Comparison of ENCODE assay signal across 15 cellular contexts in the genomic region with DNA sequence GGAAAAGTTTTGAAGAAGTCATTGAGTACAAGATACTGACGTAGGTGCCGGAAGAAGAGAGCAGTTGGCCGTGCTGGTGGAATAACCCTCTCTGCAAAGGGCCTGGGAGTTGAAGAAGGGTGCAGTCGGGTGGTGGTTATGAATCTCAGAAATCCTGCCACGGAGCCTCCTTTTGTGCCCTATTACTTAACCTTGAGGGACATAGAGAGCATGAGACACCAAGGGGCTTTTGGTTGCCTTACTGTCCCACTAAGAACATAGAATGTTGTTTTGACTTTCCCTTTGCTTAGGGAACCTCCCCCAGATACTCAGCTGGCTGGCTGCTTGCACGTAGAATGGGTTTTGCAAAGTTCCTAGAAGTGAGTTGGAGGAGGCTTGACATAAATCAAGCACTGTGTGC. TPM values are rescaled to one million over a fixed set of nuclear protein-coding genes. Genes with fewer than 3 reads are reported as not detected.
DNase-seq lines count a peak whose midpoint lies in the region; ATAC-seq and TF ChIP-seq lines count a peak whose summit lies in the region.
"Had no signal": no experiment of that assay in that cellular context is flagged by ENCODE, and none has a peak within 500 bp of the region (broad histone marks: within the 10 kb centered on the region; RNA-seq: fewer than 3 reads in every experiment).

No MANE protein-coding gene starts in this region.

- no peaks in the 10 kb centered on the region for H4K20me1 ChIP-seq in smooth muscle cell (ENCODE audit: low read depth)

- H3K36me3 Mint-ChIP-seq in CD4-positive, CD25-positive, alpha-beta regulatory T cell, result peaks cover 26% of the 10 kb centered on the region
- H3K36me3 Mint-ChIP-seq: stimulated activated memory B cell treated with anti-CD40 and anti-IgM and Interleukin-4, amounts not matched to agents 10 μg/mL and 1 μg/mL and 100 μg/mL, for 72 hours had no signal

- no peak overlapping the region for H3K4me2 ChIP-seq in smooth muscle cell

- H3K4me3 Mint-ChIP-seq in CD4-positive, CD25-positive, alpha-beta regulatory T cell, result peak overlapping the region; percentile 66 to 99 (median 96)
- H3K4me3 Mint-ChIP-seq: stimulated activated memory B cell treated with anti-CD40 and anti-IgM and Interleukin-4, amounts not matched to agents 10 μg/mL and 1 μg/mL and 100 μg/mL, for 72 hours had no signal

- in situ Hi-C loops in HAP-1 (cut with MboI; ENCODE audit: low sequenced_read_pairs), result no loop called here

- H3K79me2 ChIP-seq in smooth muscle cell (ENCODE audit: low read depth), result no peaks in the 10 kb centered on the region

- H3K9me3 ChIP-seq in CD4-positive, CD25-positive, alpha-beta regulatory T cell (ENCODE audit: control insufficient read depth in 2 of 2, low read length in 2 of 2), result no peaks in the 10 kb centered on the region
- H3K9me3 ChIP-seq in Peyer's patch, result no peaks in the 10 kb centered on the region
- H3K9me3 ChIP-seq in mucosa of descending colon, result no peaks in the 10 kb centered on the region
- H3K9me3 ChIP-seq in smooth muscle cell (replicated peaks; ENCODE audit: low read depth), result peaks cover 3% of the 10 kb centered on the region
- H3K9me3 ChIP-seq in HAP-1, result no peaks in the 10 kb centered on the region

- H3K9me3 Mint-ChIP-seq in CD4-positive, CD25-positive, alpha-beta regulatory T cell, result peaks cover 0 to 10% (median 0%) of the 10 kb centered on the region in 7 donors

- H3F3A ChIP-seq in smooth muscle cell (ENCODE audit: low read depth), result no peaks in the 10 kb centered on the region

- H3K36me3 ChIP-seq in CD4-positive, CD25-positive, alpha-beta regulatory T cell (ENCODE audit: control insufficient read depth, insufficient read depth, low read length), result peaks cover 5% of the 10 kb centered on the region
- H3K36me3 ChIP-seq in Peyer's patch (no peaks in the 10 kb centered on the region), mucosa of descending colon (ENCODE audit: low read depth) (no peaks in the 10 kb centered on the region), smooth muscle cell (ENCODE audit: low read depth) (no peaks in the 10 kb centered on the region), HAP-1 (replicated peaks) (no peaks in the 10 kb centered on the region)
- H3K36me3 ChIP-seq: left ventricle myocardium inferior had no signal

- 88% methylated on average over 6 of the region's 6 CpGs for WGBS in smooth muscle cell (ENCODE audit: low lambda C conversion rate)

- TF ChIP-seq CTCF in Peyer's patch (IDR thresholded peaks at IDR 0.05) (no peak), mucosa of descending colon (IDR thresholded peaks at IDR 0.05) (no peak), smooth muscle cell (IDR thresholded peaks at IDR 0.05; ENCODE audit: borderline replicate concordance, insufficient read depth, poor library complexity, severe bottlenecking) (no peak)

- H3K27ac Mint-ChIP-seq in CD4-positive, CD25-positive, alpha-beta regulatory T cell, result peak overlapping the region; percentile 97 to 100 (median 98)

- intact Hi-C loops in mucosa of descending colon (cut with DNase I, micrococcal nuclease), result no loop called here

- peak overlapping the region; percentile 93 for H3K27ac ChIP-seq in CD4-positive, CD25-positive, alpha-beta regulatory T cell (ENCODE audit: insufficient read depth, low read length, poor library complexity, severe bottlenecking)
- peak overlapping the region; percentile 20 to 60 (median 30) for H3K27ac ChIP-seq in Peyer's patch
- no peak overlapping the region for H3K27ac ChIP-seq in smooth muscle cell (ENCODE audit: low read depth)
- H3K27ac ChIP-seq: left ventricle myocardium inferior had no signal

- H3K9ac ChIP-seq in smooth muscle cell (ENCODE audit: low read depth), result no peak overlapping the region

- peak overlapping the region; percentile 98 for H3K4me3 ChIP-seq in CD4-positive, CD25-positive, alpha-beta regulatory T cell (ENCODE audit: low read depth, low read length)
- no peak overlapping the region for H3K4me3 ChIP-seq in Peyer's patch
- no peak overlapping the region for H3K4me3 ChIP-seq in mucosa of descending colon
- no peak overlapping the region for H3K4me3 ChIP-seq in smooth muscle cell
- no peak overlapping the region for H3K4me3 ChIP-seq in HAP-1
- H3K4me3 ChIP-seq: K562, left ventricle myocardium inferior had no signal

- peak in 2 of 3 donors; percentile 45 to 75 for DNase-seq in CD4-positive, CD25-positive, alpha-beta regulatory T cell
- DNase-seq in Peyer's patch (peak in 1 of 3 donors; percentile 46), activated T-helper 1 cell treated with Interleukin-2 at 50 U/mL for 16 hours (ENCODE audit: low read depth) (peak; percentile 17), mucosa of descending colon (no peak), COR-L47 (lab: John Stamatoyannopoulos, UW) (no peak), smooth muscle cell (lab: John Stamatoyannopoulos, UW; ENCODE audit: unreplicated experiment) (no peak), HAP-1 (ENCODE audit: low spot score in 2 of 2) (no peak)
- DNase-seq: EL; left ventricle myocardium inferior; NCI-H2081; NK-92 treated with Interleukin-12 subunit alpha and Interleukin-12 subunit beta, amount 100 ng/mL, for 24 hours; nucleus accumbens had no signal

- H2AFZ ChIP-seq in smooth muscle cell (ENCODE audit: low read depth), result no peak overlapping the region

- peaks cover 18 to 54% (median 38%) of the 10 kb centered on the region in 4 donors for H3K4me1 Mint-ChIP-seq in CD4-positive, CD25-positive, alpha-beta regulatory T cell

- H3K27me3 ChIP-seq in CD4-positive, CD25-positive, alpha-beta regulatory T cell (ENCODE audit: control insufficient read depth, insufficient read depth, low read length), result no peaks in the 10 kb centered on the region
- H3K27me3 ChIP-seq in Peyer's patch (no peaks in the 10 kb centered on the region), smooth muscle cell (ENCODE audit: low read depth) (no peaks in the 10 kb centered on the region), HAP-1 (ENCODE audit: low read depth) (0 out of 2 replicates have a peak, but pooled peaks cover 2% of the 10 kb centered on the region)

- peaks cover 27% of the 10 kb centered on the region for H3K4me1 ChIP-seq in CD4-positive, CD25-positive, alpha-beta regulatory T cell (ENCODE audit: control insufficient read depth, insufficient read depth, low read length, poor library complexity, severe bottlenecking)
- no peaks in the 10 kb centered on the region for H3K4me1 ChIP-seq in Peyer's patch
- H3K4me1 ChIP-seq in mucosa of descending colon (ENCODE audit: low read depth), result no peaks in the 10 kb centered on the region
- no peaks in the 10 kb centered on the region for H3K4me1 ChIP-seq in smooth muscle cell (ENCODE audit: low read depth)
- H3K4me1 ChIP-seq in HAP-1, result no peaks in the 10 kb centered on the region

- TF ChIP-seq POLR2A in Peyer's patch (IDR thresholded peaks at IDR 0.05), result no peak

- peak in 1 of 2 donors; percentile 11 for ATAC-seq in CD4-positive, CD25-positive, alpha-beta regulatory T cell (ENCODE audit: low read depth in 2 of 2)
- ATAC-seq in mucosa of descending colon (peak; percentile 42), GM21786 (IDR thresholded peaks at IDR 0.05; ENCODE audit: unreplicated experiment) (no peak)
- ATAC-seq: K562; stimulated activated memory B cell treated with anti-CD40 and anti-IgM and Interleukin-4, amounts not matched to agents 10 μg/mL and 1 μg/mL and 100 μg/mL, for 72 hours had no signal

- H3K27me3 Mint-ChIP-seq in CD4-positive, CD25-positive, alpha-beta regulatory T cell, result peaks cover 6% of the 10 kb centered on the region

RNA-seq across cellular contexts. Expression of a gene that starts 1.3 kb away (rescaled TPM):
- 235 TPM for total RNA-seq in CD4-positive, CD25-positive, alpha-beta regulatory T cell
- 100 to 1,000 TPM in 3 of 4 donors, 10 to 100 TPM in 1; 92.6 to 184 (median 130) TPM for polyA plus RNA-seq in CD4-positive, CD25-positive, alpha-beta regulatory T cell
- total RNA-seq in Peyer's patch, result 1 to 10 TPM in 1 of 4 donors, under 1 TPM in 3; 0.53 to 5.0 (median 0.76) TPM
- total RNA-seq in mucosa of descending colon, result 1 to 10 TPM in 2 of 3 donors, under 1 TPM in 1; 0.41 to 1.4 (median 1.3) TPM
- not detected in 2 replicates for total RNA-seq in smooth muscle cell
- polyA plus RNA-seq in smooth muscle cell, result not detected in 2 replicates

Comparison
In these comparisons a context has a peak if more than half of its experiments do, and no peak if none do; other contexts are left out.
1. DNase-seq: peak in CD4-positive, CD25-positive, alpha-beta regulatory T cell (2 of 3) and activated T-helper 1 cell treated with Interleukin-2 at 50 U/mL for 16 hours (single experiment); none in mucosa of descending colon (0 of 3), COR-L47 (single experiment), smooth muscle cell (single experiment) and HAP-1 (0 of 2).
2. RNA of a gene that starts 1.3 kb away (total RNA-seq): 235 TPM in CD4-positive, CD25-positive, alpha-beta regulatory T cell (single experiment); 0.41 to 1.4 TPM in mucosa of descending colon, 0.53 to 5.0 TPM in Peyer's patch and not detected in smooth muscle cell; every median in the first group is over 10 times any median in the second.